In the genomic region with DNA sequence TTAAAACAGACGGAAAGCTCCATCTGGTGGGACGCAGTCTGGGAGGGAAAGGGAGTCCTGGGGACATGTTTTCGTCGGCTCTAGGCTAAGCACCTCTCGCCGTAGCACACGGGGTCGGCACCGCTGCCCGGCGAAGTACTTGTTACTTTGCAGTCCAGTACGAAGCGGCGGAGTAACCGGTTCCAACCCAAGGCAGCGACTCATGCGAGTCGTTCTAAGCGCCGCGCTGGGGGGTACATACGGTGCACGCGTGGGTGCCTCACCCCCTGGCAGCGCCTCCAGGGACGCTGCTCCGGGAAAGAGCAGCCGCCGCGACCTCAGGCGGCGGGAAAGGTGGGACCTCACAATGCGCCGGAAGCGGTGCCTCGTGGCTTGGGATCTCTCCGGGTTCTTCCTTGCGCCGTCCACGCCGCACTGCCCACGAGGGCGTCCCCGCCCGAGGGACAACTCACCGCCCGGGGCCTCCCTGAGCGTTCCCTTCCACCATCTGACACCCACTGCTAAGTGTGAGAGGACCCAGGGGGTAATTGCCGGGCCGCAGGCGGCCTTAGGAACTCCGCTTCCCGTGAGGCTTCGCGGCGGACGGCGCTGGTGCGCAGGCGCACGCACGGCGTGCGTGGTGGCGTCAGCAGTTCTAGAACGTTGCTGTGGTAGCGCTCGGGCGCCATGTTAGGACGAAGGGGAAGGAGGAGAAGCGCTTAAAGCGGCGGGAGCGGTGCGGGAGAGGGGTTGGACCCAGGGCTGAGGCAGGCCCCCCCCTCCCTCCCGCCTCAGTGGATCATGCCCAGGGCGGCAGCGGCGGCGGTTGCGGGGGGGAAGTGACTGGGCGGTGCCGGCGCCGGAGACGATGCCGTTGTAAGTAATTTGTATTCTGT, we compare ENCODE assay signal across 8 cellular contexts. TPM values are rescaled to one million over a fixed set of nuclear protein-coding genes. Genes with fewer than 3 reads are reported as not detected.
DNase-seq lines count a peak whose midpoint lies in the region; TF ChIP-seq lines count a peak whose summit lies in the region.

A gene (plus strand): TSS at position 637 of the 875 bp plus-strand sequence. CDS start 211 bp downstream, at position 848.

- TF ChIP-seq CTCF in HFF-Myc (IDR thresholded peaks at IDR 0.05; ENCODE audit: low read depth, low read length, missing control alignments) (no peak), suprapubic skin (IDR thresholded peaks at IDR 0.05) (no peak)

- H3K4me3 Mint-ChIP-seq in activated naive CD4-positive, alpha-beta T cell treated with anti-CD3 and anti-CD28 coated beads, Interleukin-2, amount 10 ng/mL, durations not matched to agents 7 days and 5 days, result peak within 1 kb of the TSS; percentile 87

- no peak for TF ChIP-seq EP300 in suprapubic skin (IDR thresholded peaks at IDR 0.05)

- no peaks in the 10 kb centered on the region for H3K36me3 ChIP-seq in suprapubic skin

- H3K36me3 Mint-ChIP-seq in activated naive CD4-positive, alpha-beta T cell treated with anti-CD3 and anti-CD28 coated beads, Interleukin-2, amount 10 ng/mL, durations not matched to agents 7 days and 5 days, result peaks cover 29% of the 10 kb centered on the region

- WGBS in suprapubic skin, result 2% methylated on average over 51 of the region's 87 CpGs

- H3K4me1 ChIP-seq in suprapubic skin, result peaks cover 32% of the 10 kb centered on the region

- no peaks in the 10 kb centered on the region for H3K27me3 ChIP-seq in suprapubic skin

- H3K4me1 Mint-ChIP-seq in activated naive CD4-positive, alpha-beta T cell treated with anti-CD3 and anti-CD28 coated beads, Interleukin-2, amount 10 ng/mL, durations not matched to agents 7 days and 5 days, result peaks cover 49% of the 10 kb centered on the region

- no peaks in the 10 kb centered on the region for H3K9me3 ChIP-seq in suprapubic skin

- TF ChIP-seq POLR2A in suprapubic skin (IDR thresholded peaks at IDR 0.05), result peak; percentile 33 to 66

- peaks cover 10% of the 10 kb centered on the region for H3K27me3 Mint-ChIP-seq in activated naive CD4-positive, alpha-beta T cell treated with anti-CD3 and anti-CD28 coated beads, Interleukin-2, amount 10 ng/mL, durations not matched to agents 7 days and 5 days

- H3K4me3 ChIP-seq in HFF-Myc (replicated peaks; ENCODE audit: low read depth, low read length) (peak within 1 kb of the TSS; percentile 68), suprapubic skin (peak within 1 kb of the TSS; percentile 93)

- H3K27ac ChIP-seq in suprapubic skin, result peak within 1 kb of the TSS; percentile 98

- peak within 1 kb of the TSS; percentile 95 for H3K27ac Mint-ChIP-seq in activated naive CD4-positive, alpha-beta T cell treated with anti-CD3 and anti-CD28 coated beads, Interleukin-2, amount 10 ng/mL, durations not matched to agents 7 days and 5 days

- H3K9me3 Mint-ChIP-seq in activated naive CD4-positive, alpha-beta T cell treated with anti-CD3 and anti-CD28 coated beads, Interleukin-2, amount 10 ng/mL, durations not matched to agents 7 days and 5 days, result no peaks in the 10 kb centered on the region

- CTCF ChIA-PET in activated naive CD4-positive, alpha-beta T cell treated with anti-CD3 and anti-CD28 coated beads, Interleukin-2, amount 10 ng/mL, durations not matched to agents 7 days and 5 days (lab: Charles Lee), result no interaction called here

- DNase-seq in GM04504 (ENCODE audit: low read depth) (peak; percentile 90), HFF-Myc (ENCODE audit: extremely low read depth, low read depth) (peak; percentile 82), NAMALWA (ENCODE audit: low spot score) (peak; percentile 97), SK-N-DZ (ENCODE audit: low spot score) (peak; percentile 90), germinal center (ENCODE audit: low spot score) (peak; percentile 94), nucleus accumbens (lab: John Stamatoyannopoulos, UW) (peak; percentile 54 to 97 (median 92)), suprapubic skin (ENCODE audit: low spot score in 2 of 2) (peak; percentile 97)
- peak; percentile 96 for DNase-seq in activated naive CD4-positive, alpha-beta T cell treated with anti-CD3 and anti-CD28 coated beads, Interleukin-2, amount 10 ng/mL, durations not matched to agents 7 days and 5 days

RNA-seq across cellular contexts. Expression of the gene that starts here (rescaled TPM):
- 36.7 and 38.0 TPM in 2 replicates for polyA plus RNA-seq in SK-N-DZ (2014; cell fraction: cytosol; rRNA removed)
- 38.3 and 69.7 TPM in 2 replicates for polyA plus RNA-seq in SK-N-DZ (2014; cell fraction: nucleus; rRNA removed)
- total RNA-seq in suprapubic skin, result 100 to 1,000 TPM in 2 of 4 donors, 10 to 100 TPM in 2; 76.6 to 250 (median 110) TPM

Comparison
In these comparisons a context has a peak if more than half of its experiments do, and no peak if none do; other contexts are left out.
1. Peak in every context shown above with its lines: DNase-seq, H3K4me3 ChIP-seq and H3K27ac ChIP-seq.